In genomic region chrX:136711147-136711546, GRCh38 we compare ENCODE assay signal across 8 cellular contexts.
DNase-seq lines count a peak whose midpoint lies in the region; ATAC-seq and TF ChIP-seq lines count a peak whose summit lies in the region.

No MANE protein-coding gene starts in this region.

- H3K4me1 Mint-ChIP-seq in naive thymus-derived CD4-positive, alpha-beta T cell = peaks cover 0 to 50% (median 46%) of the 10 kb centered on the region in 7 donors

- H3K4me3 Mint-ChIP-seq in naive thymus-derived CD4-positive, alpha-beta T cell = peak overlapping the region in 2 of 10 donors; percentile 8 to 18

- POLR2A ChIA-PET in naive thymus-derived CD4-positive, alpha-beta T cell (lab: Charles Lee) = interaction anchor here (0.6 to 1.1 kb wide), 2 partner anchors 54 to 210 kb away, joined by 3 read pairs; no protein-coding TSS in a partner anchor

- H3K9me3 Mint-ChIP-seq in naive thymus-derived CD4-positive, alpha-beta T cell = peaks cover 0 to 2% (median 0%) of the 10 kb centered on the region in 11 donors

- no peaks in the 10 kb centered on the region for H3K9me3 ChIP-seq in naive thymus-derived CD4-positive, alpha-beta T cell (ENCODE audit: control insufficient read depth in 2 of 3, low read length in 3 of 3)

- ATAC-seq in GM18867 (IDR thresholded peaks at IDR 0.05; ENCODE audit: unreplicated experiment) (peak; percentile 34), HG02973 (IDR thresholded peaks at IDR 0.05; ENCODE audit: unreplicated experiment) (no peak)
- ATAC-seq in naive thymus-derived CD4-positive, alpha-beta T cell = no peak

- peak; percentile 24 for DNase-seq in CD1c-positive myeloid dendritic cell (ENCODE audit: extremely low spot score)
- DNase-seq in RPMI8226 = peak; percentile 5
- DNase-seq in dorsolateral prefrontal cortex = peak in 1 of 10 donors; percentile 35
- DNase-seq in naive thymus-derived CD4-positive, alpha-beta T cell = no peak
- DNase-seq in NCI-H1930 (lab: John Stamatoyannopoulos, UW) = no peak
- no peak for DNase-seq in T-helper 9 cell

- no peaks in the 10 kb centered on the region for H3K27me3 Mint-ChIP-seq in naive thymus-derived CD4-positive, alpha-beta T cell

- H3K4me3 ChIP-seq in dorsolateral prefrontal cortex = no peak overlapping the region
- no peak overlapping the region for H3K4me3 ChIP-seq in naive thymus-derived CD4-positive, alpha-beta T cell (ENCODE audit: low read length)

- H3K36me3 Mint-ChIP-seq in naive thymus-derived CD4-positive, alpha-beta T cell = peaks cover 0 to 12% (median 5%) of the 10 kb centered on the region in 5 donors

- H3K27ac ChIP-seq in dorsolateral prefrontal cortex = peak overlapping the region in 1 of 59 donors; percentile 22
- peak overlapping the region; percentile 68 for H3K27ac ChIP-seq in naive thymus-derived CD4-positive, alpha-beta T cell (ENCODE audit: low read depth, low read length)

- peaks cover 4 to 19% (median 7%) of the 10 kb centered on the region in 3 experiments for H3K36me3 ChIP-seq in naive thymus-derived CD4-positive, alpha-beta T cell (ENCODE audit: control insufficient read depth in 2 of 3, insufficient read depth in 3 of 3, low read length in 3 of 3)

- intact Hi-C loops in dorsolateral prefrontal cortex (cut with DNase I) = loop anchor here in 1 of 2 donors (2.0 kb wide), 1 partner anchor 214 kb away; no protein-coding TSS in a partner anchor
- intact Hi-C loops in naive thymus-derived CD4-positive, alpha-beta T cell (cut with micrococcal nuclease) = loop anchor here (1.0 to 10.0 kb wide), 6 partner anchors 36 to 344 kb away; partner anchors contain the start of gene RBMX (in 2 of the 2)

- CTCF ChIA-PET in naive thymus-derived CD4-positive, alpha-beta T cell (lab: Charles Lee) = interaction anchor here (1.4 to 2.2 kb wide), 2 partner anchors 14 to 214 kb away, joined by 4 to 9 read pairs; no protein-coding TSS in a partner anchor

- peaks cover 5 to 10% of the 10 kb centered on the region in 2 donors for H3K4me1 ChIP-seq in naive thymus-derived CD4-positive, alpha-beta T cell (ENCODE audit: control insufficient read depth in 2 of 2, insufficient read depth in 2 of 2, low read length in 2 of 2)

- peaks cover 0 to 78% (median 14%) of the 10 kb centered on the region in 45 donors for H3K27me3 ChIP-seq in dorsolateral prefrontal cortex
- no peaks in the 10 kb centered on the region for H3K27me3 ChIP-seq in naive thymus-derived CD4-positive, alpha-beta T cell (ENCODE audit: control insufficient read depth in 2 of 2, insufficient read depth in 2 of 2, low read length in 2 of 2)

- TF ChIP-seq CTCF in dorsolateral prefrontal cortex (IDR thresholded peaks at IDR 0.05 in 54 of 56, conservative IDR thresholded peaks at IDR 0.05 in 2 of 56; ENCODE audit: low read depth in 1 of 56, partially characterized antibody in 56 of 56) = peak in 46 of 56 donors; percentile 8 to 57 (median 32)

- peak overlapping the region; percentile 6 to 95 (median 84) for H3K27ac Mint-ChIP-seq in naive thymus-derived CD4-positive, alpha-beta T cell

Comparison
In these comparisons a context has a peak if more than half of its experiments do, and no peak if none do; other contexts are left out.
1. DNase-seq: peak in CD1c-positive myeloid dendritic cell (single experiment) and RPMI8226 (single experiment); none in naive thymus-derived CD4-positive, alpha-beta T cell (0 of 9), NCI-H1930 (0 of 2) and T-helper 9 cell (single experiment).